ENCODE assay signal across 12 cellular contexts in genomic region chr3:151434151-151434890, GRCh38. TPM values are rescaled to one million over a fixed set of nuclear protein-coding genes. Genes with fewer than 3 reads are reported as not detected.
DNase-seq lines count a peak whose midpoint lies in the region; ATAC-seq, FAIRE-seq and TF ChIP-seq lines count a peak whose summit lies in the region.
"Had no signal": no experiment of that assay in that cellular context is flagged by ENCODE, and none has a peak within 500 bp of the region (broad histone marks: within the 10 kb centered on the region; RNA-seq: fewer than 3 reads in every experiment).

No MANE protein-coding gene starts in this region.

- TF ChIP-seq EP300 in A549 (IDR thresholded peaks at IDR 0.05): peak; percentile 22 to 30; a peak in 2 of 5 replicates

- peak overlapping the region; percentile 67 for H3K4me2 ChIP-seq in A549

- no peak for TF ChIP-seq CTCF in A549 (IDR thresholded peaks at IDR 0.05)

- WGBS in A549 (ENCODE audit: missing lambda C conversion rate): 3% methylated on average over 1 of the region's 1 CpG

- POLR2A ChIA-PET in A549 (lab: Yijun Ruan, JAX): no interaction called here

- peak overlapping the region; percentile 40 to 52; a peak in 5 of 6 replicates for H3K27ac ChIP-seq in A549
- H3K27ac ChIP-seq: neutrophil had no signal

- H3K4me1 ChIP-seq in A549: peaks cover 33% of the 10 kb centered on the region

- no peak overlapping the region for H3K4me3 ChIP-seq in A549

- CTCF ChIA-PET in A549 (lab: Yijun Ruan, JAX): interaction anchor here (1.1 to 2.6 kb wide), 5 partner anchors 10 to 485 kb away, joined by 3 to 8 read pairs (median 4); no protein-coding TSS in a partner anchor

- peak; percentile 31 to 77 for DNase-seq in A549 (ENCODE audit: low read depth in 1 of 2, low spot score in 1 of 2)
- peak; percentile 42 for DNase-seq in H54 (ENCODE audit: insufficient read length, low spot score)
- DNase-seq in SW 1271 (lab: John Stamatoyannopoulos, UW): peak; percentile 21 to 23
- peak; percentile 19 for DNase-seq in germinal center (ENCODE audit: low spot score)
- no peak for DNase-seq in NCI-H187 (lab: John Stamatoyannopoulos, UW)
- no peak for DNase-seq in Ammon's horn (ENCODE audit: low spot score)
- DNase-seq in ureter (ENCODE audit: low spot score): no peak
- DNase-seq in NCI-H2196 (lab: John Stamatoyannopoulos, UW; ENCODE audit: unreplicated experiment): no peak
- DNase-seq: activated T-cell treated with anti-CD3 and anti-CD28 coated beads for 4 hours had no signal

- no peak for TF ChIP-seq RAD21 in A549 (conservative IDR thresholded peaks at IDR 0.05 in 1 of 2, IDR thresholded peaks at IDR 0.05 in 1 of 2)

- FAIRE-seq in A549 (lab: Jason Lieb, UNC) (no peak), H54 (lab: Jason Lieb, UNC) (peak; percentile 20)

- TF ChIP-seq POLR2A in A549 (IDR thresholded peaks at IDR 0.05; ENCODE audit: low read length) (no peak), H54 (IDR thresholded peaks at IDR 0.05; ENCODE audit: low read depth, low read length) (no peak)

- H3K9me3 ChIP-seq in A549: no peaks in the 10 kb centered on the region
- H3K9me3 ChIP-seq: neutrophil had no signal

- ATAC-seq in A549: peak; percentile 88 to 90

TF ChIP-seq in A549, 52 proteins besides CTCF, POLR2A, EP300 and RAD21:
- TF ChIP-seq JUNB (IDR thresholded peaks at IDR 0.05): peak; percentile 90
- TF ChIP-seq FOSL2 (IDR thresholded peaks at IDR 0.05): peak; percentile 76
- TF ChIP-seq FOSL2 (CRISPR knock-in tag; IDR thresholded peaks at IDR 0.05): peak; percentile 91
- TF ChIP-seq JUN (IDR thresholded peaks at IDR 0.05): peak in 1 of 2 experiments; percentile 30; a peak in 2 of 5 replicates
- TF ChIP-seq ZFP36 (IDR thresholded peaks at IDR 0.05; ENCODE audit: borderline replicate concordance, partially characterized antibody): no peak
- TF ChIP-seq HOXB13 (CRISPR knock-in tag; IDR thresholded peaks at IDR 0.05; ENCODE audit: low read depth): no peak
- peak; percentile 63; the same call in 1 of the 2 replicates for TF ChIP-seq GATA3 (IDR thresholded peaks at IDR 0.05; ENCODE audit: borderline replicate concordance)
- no peak for TF ChIP-seq MAX (IDR thresholded peaks at IDR 0.05)
- no peak for TF ChIP-seq KDM1A (IDR thresholded peaks at IDR 0.05; ENCODE audit: low read depth)
TF ChIP-seq in A549: peak in this region for 4.

RNA-seq across cellular contexts. Expression of gene IGSF10, which starts 26.5 kb away (rescaled TPM):
- polyA plus RNA-seq in A549 (2011; rRNA removed) (2.9 and 4.6 TPM in 2 replicates), A549 (2017; fragmentation: RNase III; extraction: RNeasy Plus Mini Kit Qiagen cat#74134 plus additional on column Dnase treatment) (0.38 to 0.79 TPM (median 0.61 TPM) in 3 replicates)
- polyA plus RNA-seq in A549 (2012; cell fraction: cytosol; rRNA removed): 0.47 and 0.50 TPM in 2 replicates
- polyA plus RNA-seq in A549 (2012; cell fraction: nucleus; rRNA removed): 0.46 and 0.67 TPM in 2 replicates
- 1.9 and 2.7 TPM in 2 replicates for polyA minus RNA-seq in A549 (2011; rRNA and poly(A)+ RNA removed)
- total RNA-seq in ureter: 3.3 TPM
- total RNA-seq: B cell; T-helper 2 cell treated with Interferon-gamma antibody and Interleukin-4, amounts not matched to agents 100 ng/mL and 5 ng/mL, for 36 hours had no signal

RNA-seq across cellular contexts. Expression of gene P2RY12, which starts 49.8 kb away (rescaled TPM):
- polyA plus RNA-seq in A549 (2011; rRNA removed): not detected in 2 replicates
- polyA plus RNA-seq in A549 (2012; cell fraction: cytosol; rRNA removed): not detected in 2 replicates
- polyA plus RNA-seq in A549 (2012; cell fraction: nucleus; rRNA removed): not detected in 2 replicates
- polyA plus RNA-seq in A549 (2017; fragmentation: RNase III; extraction: RNeasy Plus Mini Kit Qiagen cat#74134 plus additional on column Dnase treatment): not detected in 3 replicates
- polyA minus RNA-seq in A549 (2011; rRNA and poly(A)+ RNA removed): not detected in 2 replicates
- total RNA-seq in ureter: 0.94 TPM
- total RNA-seq: T-helper 2 cell treated with Interferon-gamma antibody and Interleukin-4, amounts not matched to agents 100 ng/mL and 5 ng/mL, for 36 hours had no signal

Comparison
In these comparisons a context has a peak if more than half of its experiments do, and no peak if none do; other contexts are left out.
1. DNase-seq: peak in A549 (2 of 2), H54 (single experiment), SW 1271 (2 of 2) and germinal center (single experiment); none in NCI-H187 (0 of 2), Ammon's horn (single experiment), ureter (single experiment) and NCI-H2196 (single experiment).